9 cellular contexts compared by ENCODE assay signal in the genomic region with DNA sequence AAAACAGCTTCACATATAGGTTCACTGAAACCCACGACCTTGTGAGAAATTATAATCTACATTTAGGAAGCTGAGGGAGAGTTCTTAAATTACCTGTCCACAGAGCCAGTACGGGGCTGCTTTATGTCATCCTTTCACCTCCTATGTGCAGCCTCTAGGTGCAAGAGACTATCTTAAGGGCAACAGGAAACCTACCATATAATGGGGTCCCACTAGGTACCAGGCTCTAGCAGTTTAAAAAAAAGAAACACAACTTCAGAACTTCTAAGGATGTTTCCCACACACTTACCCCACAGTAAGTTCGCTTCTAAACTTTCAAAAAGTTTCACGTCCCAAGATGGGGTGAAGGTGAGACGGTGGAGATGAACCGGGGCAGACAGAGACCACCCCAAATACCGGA. TPM values are rescaled to one million over a fixed set of nuclear protein-coding genes. Genes with fewer than 3 reads are reported as not detected.
A peak's percentile ranks its signal among the peaks of the same experiment; 100 is the strongest.
DNase-seq lines count a peak whose midpoint lies in the region; ATAC-seq, FAIRE-seq and TF ChIP-seq lines count a peak whose summit lies in the region.
"Had no signal": no experiment of that assay in that cellular context is flagged by ENCODE, and none has a peak within 500 bp of the region (broad histone marks: within the 10 kb centered on the region; RNA-seq: fewer than 3 reads in every experiment).

No MANE protein-coding gene starts in this region.

- no peaks in the 10 kb centered on the region for H3K36me3 Mint-ChIP-seq in activated naive CD8-positive, alpha-beta T cell

- H3K9me3 ChIP-seq in HepG2 (ENCODE audit: low read length): no peaks in the 10 kb centered on the region
- no peaks in the 10 kb centered on the region for H3K9me3 ChIP-seq in uterus
- H3K9me3 ChIP-seq: SJSA1 had no signal

- H3K4me3 ChIP-seq in HepG2 (replicated peaks in 1 of 3; ENCODE audit: insufficient read depth in 1 of 3, low read depth in 2 of 3, low read length in 3 of 3) (peak overlapping the region; percentile 64 to 77 (median 76)), uterus (peak overlapping the region; percentile 39 to 59)

- H3K4me3 Mint-ChIP-seq in activated naive CD8-positive, alpha-beta T cell: peak overlapping the region; percentile 88

- TF ChIP-seq EP300 in HepG2 (IDR thresholded peaks at IDR 0.05; ENCODE audit: low read depth in 2 of 2, low read length in 2 of 2) (no peak), HepG2 (CRISPR knock-in tag; IDR thresholded peaks at IDR 0.05; ENCODE audit: borderline replicate concordance) (no peak)

- H3K27me3 ChIP-seq in HepG2 (ENCODE audit: control insufficient read depth in 1 of 2, insufficient read depth in 2 of 2, low read length in 2 of 2): no peaks in the 10 kb centered on the region
- no peaks in the 10 kb centered on the region for H3K27me3 ChIP-seq in uterus

- TF ChIP-seq POLR2A in HepG2 (IDR thresholded peaks at IDR 0.05; ENCODE audit: insufficient read depth in 1 of 2, low read depth in 2 of 2, low read length in 2 of 2) (no peak), uterus (IDR thresholded peaks at IDR 0.05) (no peak)

- no peaks in the 10 kb centered on the region for H3K79me2 ChIP-seq in HepG2 (ENCODE audit: insufficient read depth, low read length)

- H3K4me1 Mint-ChIP-seq in activated naive CD8-positive, alpha-beta T cell (ENCODE audit: low read depth): peaks cover 6% of the 10 kb centered on the region

- no peak overlapping the region for H3K27ac Mint-ChIP-seq in activated naive CD8-positive, alpha-beta T cell

- FAIRE-seq in HepG2 (lab: Jason Lieb, UNC): no peak

- no TSS peak for BruUV-seq in HepG2 (replicated peaks; lab: Mats Ljungman, UMichigan)

- no peaks in the 10 kb centered on the region for H4K20me1 ChIP-seq in HepG2 (ENCODE audit: insufficient read depth, low read length)

- peak overlapping the region; percentile 93 for H3K4me2 ChIP-seq in HepG2 (ENCODE audit: low read depth, low read length)

- H3K27ac ChIP-seq in HepG2 (ENCODE audit: extremely low read length, insufficient read depth, low read length): no peak overlapping the region
- peak overlapping the region; percentile 9 to 67 for H3K27ac ChIP-seq in uterus
- H3K27ac ChIP-seq: SJSA1 had no signal

- WGBS in HepG2 (ENCODE audit: low lambda C conversion rate): 5% methylated on average over 7 of the region's 7 CpGs

- peaks cover 36% of the 10 kb centered on the region for H3K27me3 Mint-ChIP-seq in activated naive CD8-positive, alpha-beta T cell

- H3K36me3 ChIP-seq in HepG2 (replicated peaks in 1 of 2; ENCODE audit: control insufficient read depth in 1 of 2, insufficient read depth in 2 of 2, low read length in 2 of 2): no peaks in the 10 kb centered on the region
- H3K36me3 ChIP-seq in uterus: no peaks in the 10 kb centered on the region
- H3K36me3 ChIP-seq: SJSA1 had no signal

- intact Hi-C loops in HepG2 (cut with micrococcal nuclease; ENCODE audit: unreplicated experiment) (no loop called here), uterus (cut with DNase I; ENCODE audit: low total_unique reads) (no loop called here)

- TF ChIP-seq CTCF in HepG2 (CRISPR knock-in tag; IDR thresholded peaks at IDR 0.05): no peak
- no peak for TF ChIP-seq CTCF in uterus (IDR thresholded peaks at IDR 0.05)

- in situ Hi-C loops in HepG2 (cut with HindIII; ENCODE audit: extremely low pct_ligation_motif_present, low pct_unique_long_range_greater_than_20kb): no loop called here

- no peak for TF ChIP-seq RAD21 in HepG2 (CRISPR knock-in tag; IDR thresholded peaks at IDR 0.05)

- no peak for DNase-seq in HepG2 (ENCODE audit: low spot score)
- DNase-seq in uterus: no peak
- DNase-seq in NCI-H1436 treated with DMSO at 0.1 percent for 48 hours (lab: John Stamatoyannopoulos, UW): no peak

- H3K4me1 ChIP-seq in HepG2 (ENCODE audit: insufficient read depth, low read length) (peaks cover 16% of the 10 kb centered on the region), uterus (no peaks in the 10 kb centered on the region)
- H3K4me1 ChIP-seq: SJSA1 had no signal

- CTCF ChIA-PET in HepG2 (lab: Yijun Ruan, JAX; ENCODE audit: low intra/inter-chr PET ratio, low total read pairs): no interaction called here

- peak overlapping the region; percentile 43 for H3K9ac ChIP-seq in HepG2 (ENCODE audit: insufficient read depth, low read depth, low read length)

- H3K9me3 Mint-ChIP-seq in activated naive CD8-positive, alpha-beta T cell (ENCODE audit: low read depth): no peaks in the 10 kb centered on the region

- POLR2A ChIA-PET in HepG2 (lab: Yijun Ruan, JAX): interaction anchor here (0.9 to 1.7 kb wide), 2 partner anchors 9 to 15 kb away, joined by 3 to 6 read pairs; no protein-coding TSS in a partner anchor

- peak; percentile 18 for ATAC-seq in GM18511 (IDR thresholded peaks at IDR 0.05; ENCODE audit: unreplicated experiment)
- ATAC-seq in HG02763 (IDR thresholded peaks at IDR 0.05; ENCODE audit: unreplicated experiment): peak; percentile 23
- peak; percentile 57 for ATAC-seq in HepG2
- no peak for ATAC-seq in GM18520 (IDR thresholded peaks at IDR 0.05; ENCODE audit: unreplicated experiment)
- no peak for ATAC-seq in GM18858 (IDR thresholded peaks at IDR 0.05; ENCODE audit: unreplicated experiment)

- peak overlapping the region; percentile 64 for H2AFZ ChIP-seq in HepG2 (ENCODE audit: low read length)

TF ChIP-seq in HepG2, 621 proteins besides CTCF, POLR2A, EP300 and RAD21:
- TF ChIP-seq ZNF615 (CRISPR knock-in tag; IDR thresholded peaks at IDR 0.05; ENCODE audit: borderline replicate concordance): 0 out of 2 replicates have a peak, but pooled peaks have one; percentile 0
- TF ChIP-seq ATAD3A (CRISPR knock-in tag; IDR thresholded peaks at IDR 0.05): no peak
TF ChIP-seq in HepG2: peak in this region for 1.

RNA-seq across cellular contexts. Expression of a gene that starts 0.6 kb away (rescaled TPM):
- total RNA-seq in HepG2 (2016; rRNA removed; fragmentation: Illumina TruSeq; extraction: Trizol): 12.6 and 15.9 TPM in 2 replicates
- 22.7 and 24.2 TPM in 2 replicates for total RNA-seq in HepG2 (2016; cell fraction: cytosol; rRNA removed; fragmentation: Illumina TruSeq; extraction: Trizol; ENCODE audit: low read depth)
- total RNA-seq in HepG2 (2016; cell fraction: insoluble cytoplasmic fraction; rRNA removed; fragmentation: Illumina TruSeq; extraction: Trizol): 13.7 and 14.7 TPM in 2 replicates
- total RNA-seq in HepG2 (2016; cell fraction: membrane; rRNA removed; fragmentation: Illumina TruSeq; extraction: Trizol): 13.5 and 16.1 TPM in 2 replicates
- total RNA-seq in HepG2 (2016; cell fraction: nucleus; rRNA removed; fragmentation: Illumina TruSeq; extraction: Trizol): 12.1 and 14.4 TPM in 2 replicates
- 1.9 and 2.7 TPM in 2 replicates for polyA plus RNA-seq in HepG2 (2011; rRNA removed)
- polyA plus RNA-seq in HepG2 (2011; cell fraction: cytosol; rRNA removed): 1.9 and 2.1 TPM in 2 replicates
- polyA plus RNA-seq in HepG2 (2011; cell fraction: nucleus; rRNA removed): 1.6 and 1.8 TPM in 2 replicates
- polyA plus RNA-seq in HepG2 (2012): 1.7 and 2.1 TPM in 2 replicates
- 0.68 and 0.96 TPM in 2 replicates for polyA plus RNA-seq in HepG2 (2016; cell fraction: cytosol; fragmentation: Illumina TruSeq; extraction: Trizol; ENCODE audit: low read depth)
- polyA plus RNA-seq in HepG2 (2016; cell fraction: insoluble cytoplasmic fraction; fragmentation: Illumina TruSeq; extraction: Trizol; ENCODE audit: low read depth): 12.9 and 13.5 TPM in 2 replicates
- polyA plus RNA-seq in HepG2 (2016; cell fraction: membrane; fragmentation: Illumina TruSeq; extraction: Trizol; ENCODE audit: low read depth): 3.1 and 3.2 TPM in 2 replicates
- polyA plus RNA-seq in HepG2 (2016; cell fraction: nucleus; fragmentation: Illumina TruSeq; extraction: Trizol; ENCODE audit: insufficient read depth, low read depth): 12.5 and 14.7 TPM in 2 replicates
- polyA minus RNA-seq in HepG2 (2011; rRNA and poly(A)+ RNA removed; ENCODE audit: low replicate concordance): 1.5 and 1.8 TPM in 2 replicates
- polyA minus RNA-seq in HepG2 (2011; cell fraction: cytosol; rRNA and poly(A)+ RNA removed): 2.5 and 2.8 TPM in 2 replicates
- 5.0 and 5.7 TPM in 2 replicates for polyA minus RNA-seq in HepG2 (2011; cell fraction: nucleus; rRNA and poly(A)+ RNA removed)
- total RNA-seq in uterus: 10 to 100 TPM; 12.4 to 30.7 (median 30.2) TPM

Comparison
In these comparisons a context has a peak if more than half of its experiments do, and no peak if none do; other contexts are left out.
1. ATAC-seq: peak in GM18511 (single experiment), HG02763 (single experiment) and HepG2 (single experiment); none in GM18520 (single experiment) and GM18858 (single experiment).